In genomic region chr4:15996773-15997172, GRCh38 we compare ENCODE assay signal across 18 cellular contexts. TPM values are rescaled to one million over a fixed set of nuclear protein-coding genes. Genes with fewer than 3 reads are reported as not detected.
DNase-seq lines count a peak whose midpoint lies in the region; ATAC-seq and TF ChIP-seq lines count a peak whose summit lies in the region.
"Had no signal": no experiment of that assay in that cellular context is flagged by ENCODE, and none has a peak within 500 bp of the region (broad histone marks: within the 10 kb centered on the region; RNA-seq: fewer than 3 reads in every experiment).

No MANE protein-coding gene starts in this region.

- no peaks in the 10 kb centered on the region for H3K27me3 Mint-ChIP-seq in Caco-2 (ENCODE audit: insufficient read depth, unreplicated experiment)

- CTCF ChIA-PET in Caco-2 (lab: Charles Lee) = interaction anchor here (0.5 kb wide), 1 partner anchor 200 kb away, joined by 3 read pairs; no protein-coding TSS in a partner anchor

- 0 out of 2 replicates have a peak, but pooled peaks cover 3% of the 10 kb centered on the region for H3K9me3 ChIP-seq in Caco-2
- H3K9me3 ChIP-seq: BLaER1, psoas muscle had no signal

- no peak overlapping the region for H3K4me3 ChIP-seq in Caco-2 (ENCODE audit: low read depth, low read length)
- H3K4me3 ChIP-seq: BLaER1, psoas muscle, SK-N-MC had no signal

- BruUV-seq in Caco-2 (replicated peaks; lab: Mats Ljungman, UMichigan) = no TSS peak

- peak; percentile 31 for DNase-seq in GM13977 (ENCODE audit: low spot score)
- DNase-seq in left ventricle myocardium superior = no peak
- DNase-seq in mucosa of gallbladder (ENCODE audit: low spot score) = no peak
- no peak for DNase-seq in Caco-2
- DNase-seq in activated effector memory CD4-positive, alpha-beta T cell treated with Interleukin-2 at 50 U/mL for 16 hours = no peak
- DNase-seq: activated CD4-positive, alpha-beta memory T cell treated with anti-CD3 and anti-CD28 coated beads, Interleukin-2, amount 10 ng/mL, durations not matched to agents 7 days and 5 days; activated gamma-delta T cell; DMS 273 treated with DMSO at 0.1 percent for 48 hours; left cardiac atrium; NCI-H187 treated with DMSO at 0.1 percent for 48 hours; NCI-H524 treated with DMSO at 0.1 percent for 48 hours; psoas muscle; substantia nigra had no signal

- POLR2A ChIA-PET in Caco-2 (lab: Charles Lee) = no interaction called here

- no peaks in the 10 kb centered on the region for H3K4me1 Mint-ChIP-seq in Caco-2 (ENCODE audit: low read depth, unreplicated experiment)
- H3K4me1 Mint-ChIP-seq: activated CD4-positive, alpha-beta memory T cell treated with anti-CD3 and anti-CD28 coated beads, Interleukin-2, amount 10 ng/mL, durations not matched to agents 7 days and 5 days had no signal

- H3K36me3 ChIP-seq in Caco-2 (ENCODE audit: control insufficient read depth, insufficient read depth, low read length) = peaks cover 1% of the 10 kb centered on the region; the same call in 1 of the 2 replicates
- H3K36me3 ChIP-seq: BLaER1 had no signal

- intact Hi-C loops in left ventricle myocardium superior (cut with micrococcal nuclease) (no loop called here), Caco-2 (cut with micrococcal nuclease; ENCODE audit: unreplicated experiment) (no loop called here)

- H3K36me3 Mint-ChIP-seq in Caco-2 (ENCODE audit: insufficient read depth, unreplicated experiment) = peaks cover 37% of the 10 kb centered on the region

- no peak overlapping the region for H3K4me3 Mint-ChIP-seq in Caco-2 (ENCODE audit: unreplicated experiment)
- H3K4me3 Mint-ChIP-seq: activated CD4-positive, alpha-beta memory T cell treated with anti-CD3 and anti-CD28 coated beads, Interleukin-2, amount 10 ng/mL, durations not matched to agents 7 days and 5 days had no signal

- in situ Hi-C loops in GM13977 (cut with MboI; ENCODE audit: low pct_unique_long_range_greater_than_20kb, low sequenced_read_pairs, unreplicated experiment) = no loop called here

- ATAC-seq in GM21360 (IDR thresholded peaks at IDR 0.05; ENCODE audit: unreplicated experiment) (peak; percentile 71), HG03439 (IDR thresholded peaks at IDR 0.05; ENCODE audit: unreplicated experiment) (peak; percentile 58), left ventricle myocardium superior (peak; percentile 73), GM21381 (IDR thresholded peaks at IDR 0.05; ENCODE audit: unreplicated experiment) (no peak)
- ATAC-seq: psoas muscle had no signal

- no peaks in the 10 kb centered on the region for H3K9me3 Mint-ChIP-seq in Caco-2 (ENCODE audit: unreplicated experiment)
- H3K9me3 Mint-ChIP-seq: activated CD4-positive, alpha-beta memory T cell treated with anti-CD3 and anti-CD28 coated beads, Interleukin-2, amount 10 ng/mL, durations not matched to agents 7 days and 5 days had no signal

- no peaks in the 10 kb centered on the region for H3K4me1 ChIP-seq in Caco-2

- H3K27me3 ChIP-seq in Caco-2 (replicated peaks; ENCODE audit: control insufficient read depth, insufficient read depth, low read length) = no peaks in the 10 kb centered on the region
- H3K27me3 ChIP-seq: BLaER1 had no signal

- TF ChIP-seq CTCF in GM13977 (IDR thresholded peaks at IDR 0.05; ENCODE audit: extremely low read depth, insufficient read depth, missing control alignments) (no peak), Caco-2 (IDR thresholded peaks at IDR 0.05; ENCODE audit: insufficient read depth in 1 of 2, low read depth in 1 of 2, low read length in 1 of 2, severe bottlenecking in 1 of 2, unreplicated experiment in 1 of 2) (no peak)

- H3K27ac Mint-ChIP-seq in Caco-2 (ENCODE audit: unreplicated experiment) = no peak overlapping the region
- H3K27ac Mint-ChIP-seq: activated CD4-positive, alpha-beta memory T cell treated with anti-CD3 and anti-CD28 coated beads, Interleukin-2, amount 10 ng/mL, durations not matched to agents 7 days and 5 days had no signal

RNA-seq across cellular contexts. Expression of gene FGFBP2, which starts 33.8 kb away (rescaled TPM):
- total RNA-seq in left ventricle myocardium superior (0.79 TPM), mucosa of gallbladder (0.58 TPM), Caco-2 (2022) (0.25 TPM in 1 of 2 replicates, not detected in the other)

RNA-seq across cellular contexts. Expression of gene FGFBP1, which starts 58.2 kb away (rescaled TPM):
- total RNA-seq in left ventricle myocardium superior (not detected), mucosa of gallbladder (not detected), Caco-2 (2022) (0.88 and 1.1 TPM in 2 replicates)
- total RNA-seq: activated CD4-positive, alpha-beta memory T cell treated with anti-CD3 and anti-CD28 coated beads, Interleukin-2, amount 10 ng/mL, durations not matched to agents 7 days and 5 days; left cardiac atrium; psoas muscle had no signal
